In genomic region chr3:134249935-134250716, GRCh38 we compare ENCODE assay signal across 8 cellular contexts. TPM values are rescaled to one million over a fixed set of nuclear protein-coding genes. Genes with fewer than 3 reads are reported as not detected.
DNase-seq lines count a peak whose midpoint lies in the region; ATAC-seq, FAIRE-seq and TF ChIP-seq lines count a peak whose summit lies in the region.

No MANE protein-coding gene starts in this region.

- DNase-seq in A549 (ENCODE audit: low read depth in 1 of 2, low spot score in 1 of 2), result peak; percentile 29 to 37
- no peak for DNase-seq in NT2/D1 (ENCODE audit: low read depth, low spot score)
- DNase-seq in activated T-helper 1 cell treated with Interleukin-2 at 50 U/mL for 16 hours (ENCODE audit: low read depth), result peak; percentile 29
- peak; percentile 31 for DNase-seq in fibroblast of gingiva (ENCODE audit: low read depth)
- DNase-seq in natural killer cell, result peak; percentile 42

- TF ChIP-seq CTCF in A549 (IDR thresholded peaks at IDR 0.05) (no peak), natural killer cell (IDR thresholded peaks at IDR 0.05) (no peak)

- H3K4me1 ChIP-seq in A549, result peaks cover 20% of the 10 kb centered on the region; the same call in 2 of the 3 replicates
- peaks cover 8% of the 10 kb centered on the region for H3K4me1 ChIP-seq in NT2/D1 (ENCODE audit: insufficient read depth, insufficient read length)
- H3K4me1 ChIP-seq in stomach smooth muscle (ENCODE audit: control insufficient read depth, insufficient read depth, low read length), result peaks cover 32% of the 10 kb centered on the region

- H3K36me3 ChIP-seq in NT2/D1 (ENCODE audit: insufficient read depth, insufficient read length, low read length) (peaks cover 11% of the 10 kb centered on the region), stomach smooth muscle (ENCODE audit: control insufficient read depth in 2 of 2, insufficient read depth in 2 of 2, low read length in 2 of 2) (peaks cover 0 to 2% of the 10 kb centered on the region in 2 donors)

- no peak for TF ChIP-seq RAD21 in A549 (conservative IDR thresholded peaks at IDR 0.05 in 1 of 2, IDR thresholded peaks at IDR 0.05 in 1 of 2)

- WGBS in A549 (ENCODE audit: missing lambda C conversion rate), result under 1% methylated on average over 13 of the region's 85 CpGs

- ATAC-seq in A549 (peak; percentile 78 to 83), GM18517 (IDR thresholded peaks at IDR 0.05; ENCODE audit: unreplicated experiment) (peak; percentile 52), HG02981 (IDR thresholded peaks at IDR 0.05; ENCODE audit: unreplicated experiment) (peak; percentile 40), natural killer cell (peak; percentile 52 to 65 (median 64))

- H3K27ac Mint-ChIP-seq in natural killer cell, result peak overlapping the region; percentile 84 to 94

- H3K9me3 Mint-ChIP-seq in natural killer cell, result no peaks in the 10 kb centered on the region

- POLR2A ChIA-PET in A549 (lab: Yijun Ruan, JAX), result interaction anchor here (1.0 kb wide), 2 partner anchors 9 to 20 kb away, joined by 3 read pairs; no protein-coding TSS in a partner anchor

- no peaks in the 10 kb centered on the region for H3K36me3 Mint-ChIP-seq in natural killer cell

- TF ChIP-seq EP300 in A549 (IDR thresholded peaks at IDR 0.05), result no peak

- peaks cover 37 to 40% of the 10 kb centered on the region in 2 donors for H3K4me1 Mint-ChIP-seq in natural killer cell

- intact Hi-C loops in natural killer cell (cut with micrococcal nuclease), result loop anchor here (5.0 kb wide), 1 partner anchor 42 kb away; no protein-coding TSS in a partner anchor

- peak overlapping the region; percentile 90 for H3K4me2 ChIP-seq in A549

- H3K27ac ChIP-seq in A549 (peak overlapping the region; percentile 87 to 98), stomach smooth muscle (ENCODE audit: low read length) (peak overlapping the region; percentile 60)

- no peak for TF ChIP-seq POLR2A in A549 (IDR thresholded peaks at IDR 0.05; ENCODE audit: low read length)

- H3K27me3 ChIP-seq in NT2/D1 (ENCODE audit: insufficient read depth, insufficient read length) (no peaks in the 10 kb centered on the region), stomach smooth muscle (ENCODE audit: control insufficient read depth in 1 of 2, insufficient read depth in 2 of 2, low read length in 2 of 2) (no peaks in the 10 kb centered on the region)

- H3K4me3 ChIP-seq in A549 (peak overlapping the region; percentile 87), NT2/D1 (ENCODE audit: insufficient read length, low read depth) (peak overlapping the region; percentile 67), stomach smooth muscle (ENCODE audit: low read length in 2 of 2) (peak overlapping the region; percentile 82 to 85)

- peaks cover 5 to 10% of the 10 kb centered on the region in 2 donors for H3K27me3 Mint-ChIP-seq in natural killer cell (ENCODE audit: low read depth in 2 of 2)

- no peak for FAIRE-seq in A549 (lab: Jason Lieb, UNC)

- H3K4me3 Mint-ChIP-seq in natural killer cell, result peak overlapping the region; percentile 93

- no peaks in the 10 kb centered on the region for H3K9me3 ChIP-seq in A549
- H3K9me3 ChIP-seq in NT2/D1 (ENCODE audit: insufficient read depth, low read length), result peaks cover 12% of the 10 kb centered on the region
- no peaks in the 10 kb centered on the region for H3K9me3 ChIP-seq in stomach smooth muscle (ENCODE audit: control insufficient read depth in 2 of 2, low read length in 2 of 2)

- CTCF ChIA-PET in A549 (lab: Yijun Ruan, JAX), result interaction anchor here (1.0 to 1.2 kb wide), 2 partner anchors 9 to 224 kb away, joined by 3 read pairs; no protein-coding TSS in a partner anchor

- H3K9ac ChIP-seq in NT2/D1 (ENCODE audit: insufficient read length, low read depth), result peak overlapping the region; percentile 89
- H3K9ac ChIP-seq in stomach smooth muscle (ENCODE audit: low read length in 2 of 2), result peak overlapping the region; percentile 71 to 74

TF ChIP-seq in A549, 52 proteins besides CTCF, POLR2A, EP300 and RAD21:
- TF ChIP-seq HDAC2 (IDR thresholded peaks at IDR 0.05) (no peak), MAX (IDR thresholded peaks at IDR 0.05) (peak; percentile 31; the same call in 1 of the 2 replicates)

RNA-seq across cellular contexts. Expression of gene RYK, which starts 0.5 kb away (rescaled TPM):
- 41.9 and 46.6 TPM in 2 replicates for polyA plus RNA-seq in A549 (2011; rRNA removed)
- polyA plus RNA-seq in A549 (2012; cell fraction: cytosol; rRNA removed), result 12.7 and 18.3 TPM in 2 replicates
- 11.6 and 20.5 TPM in 2 replicates for polyA plus RNA-seq in A549 (2012; cell fraction: nucleus; rRNA removed)
- polyA plus RNA-seq in A549 (2017; fragmentation: RNase III; extraction: RNeasy Plus Mini Kit Qiagen cat#74134 plus additional on column Dnase treatment), result 28.4 to 30.6 TPM (median 29.2 TPM) in 3 replicates
- 33.0 and 43.6 TPM in 2 replicates for polyA minus RNA-seq in A549 (2011; rRNA and poly(A)+ RNA removed)
- 10 to 100 TPM; 56.7 to 69.5 (median 56.8) TPM for total RNA-seq in natural killer cell
